Comparison of ENCODE assay signal across 31 cellular contexts in genomic region chr9:38342532-38342931, GRCh38.
"Had no signal": no experiment of that assay in that cellular context is flagged by ENCODE, and none has a peak within 500 bp of the region (broad histone marks: within the 10 kb centered on the region; RNA-seq: fewer than 3 reads in every experiment).

No MANE protein-coding gene starts in this region.

- DNase-seq: activated B cell treated with CpG ODN at 0.5 μM for 24 hours; activated CD4-positive, alpha-beta memory T cell treated with anti-CD3 and anti-CD28 coated beads for 36 hours; activated CD4-positive, alpha-beta T cell treated with anti-CD3 and anti-CD28 coated beads for 48 hours; activated CD4-positive, alpha-beta T cell treated with anti-CD3 and anti-CD28 coated beads, Interleukin-2, amount 50 U/mL, for 1 hour; activated CD8-positive, alpha-beta T cell treated with anti-CD3 and anti-CD28 coated beads, Interleukin-2, amount 10 ng/mL, durations not matched to agents 7 days and 5 days; activated gamma-delta T cell; activated naive CD4-positive, alpha-beta T cell; activated naive CD4-positive, alpha-beta T cell treated with anti-CD3 and anti-CD28 coated beads, Interleukin-2, amount 10 ng/mL, durations not matched to agents 7 days and 5 days; activated T-cell treated with anti-CD3 and anti-CD28 coated beads, Interleukin-2, amount 50 U/mL, for 4 hours; amygdala; brain microvascular endothelial cell; caudate nucleus; cortex of kidney; dermis blood vessel endothelial cell; effector CD4-positive, alpha-beta T cell; effector memory CD8-positive, alpha-beta T cell; foreskin keratinocyte; gastrocnemius medialis; glutamatergic neuron; heart left ventricle; T-helper 1 cell; T-helper 17 cell; T1000; WERI-Rb-1 had no signal

- H3K36me3 Mint-ChIP-seq: activated CD4-positive, alpha-beta memory T cell treated with anti-CD3 and anti-CD28 coated beads for 36 hours; activated naive CD4-positive, alpha-beta T cell treated with anti-CD3 and anti-CD28 coated beads, Interleukin-2, amount 10 ng/mL, durations not matched to agents 7 days and 5 days; activated naive CD4-positive, alpha-beta T cell treated with anti-CD3 and anti-CD28 coated beads, Interleukin-2, amount 50 U/mL, for 72 hours had no signal

- H3K4me1 Mint-ChIP-seq: activated B cell treated with CpG ODN at 0.5 μM for 24 hours; activated T-helper 17 cell treated with anti-CD3 and anti-CD28 coated beads, Interleukin-2, amount 50 U/mL, for 72 hours; T-helper 17 cell had no signal

- H3K4me3 Mint-ChIP-seq: activated B cell treated with CpG ODN at 0.5 μM for 24 hours; activated CD4-positive, alpha-beta memory T cell treated with anti-CD3 and anti-CD28 coated beads for 36 hours; activated CD8-positive, alpha-beta T cell treated with anti-CD3 and anti-CD28 coated beads, Interleukin-2, amount 10 ng/mL, durations not matched to agents 7 days and 5 days; activated naive CD4-positive, alpha-beta T cell treated with anti-CD3 and anti-CD28 coated beads, Interleukin-2, amount 10 ng/mL, durations not matched to agents 7 days and 5 days; activated T-cell treated with anti-CD3 and anti-CD28 coated beads, Interleukin-2, amount 50 U/mL, for 4 hours; activated T-helper 17 cell treated with anti-CD3 and anti-CD28 coated beads, Interleukin-2, amount 50 U/mL, for 72 hours; effector memory CD8-positive, alpha-beta T cell; T-helper 17 cell; T-helper 2 cell treated with Interferon-gamma antibody and Interleukin-4, amounts not matched to agents 5 μg/mL and 100 μg/mL, for 36 hours had no signal

- H3K27me3 ChIP-seq: adrenal gland, ascending aorta, gastrocnemius medialis had no signal

- H3K4me3 ChIP-seq: adrenal gland, ascending aorta, gastrocnemius medialis, heart left ventricle had no signal

- H3K9me3 ChIP-seq: adrenal gland, ascending aorta, gastrocnemius medialis, heart left ventricle had no signal

- ATAC-seq: activated CD4-positive, CD25-positive, alpha-beta regulatory T cell treated with anti-CD3 and anti-CD28 coated beads, Interleukin-2, amount 50 U/mL, for 24 hours; activated CD8-positive, alpha-beta T cell treated with anti-CD3 and anti-CD28 coated beads, Interleukin-2, amount 10 ng/mL, durations not matched to agents 7 days and 5 days; activated naive CD4-positive, alpha-beta T cell treated with anti-CD3 and anti-CD28 coated beads, Interleukin-2, amount 50 U/mL, for 72 hours; activated T-cell treated with anti-CD3 and anti-CD28 coated beads, Interleukin-2, amount 50 U/mL, for 4 hours; activated T-helper 17 cell treated with anti-CD3 and anti-CD28 coated beads, Interleukin-2, amount 50 U/mL, for 72 hours; effector memory CD8-positive, alpha-beta T cell; foreskin keratinocyte; gastrocnemius medialis; heart left ventricle; T-helper 17 cell had no signal

- H3K27ac Mint-ChIP-seq: activated B cell treated with CpG ODN at 0.5 μM for 24 hours; activated CD4-positive, alpha-beta memory T cell treated with anti-CD3 and anti-CD28 coated beads for 36 hours; activated CD8-positive, alpha-beta T cell treated with anti-CD3 and anti-CD28 coated beads, Interleukin-2, amount 10 ng/mL, durations not matched to agents 7 days and 5 days; activated naive CD4-positive, alpha-beta T cell treated with anti-CD3 and anti-CD28 coated beads, Interleukin-2, amount 10 ng/mL, durations not matched to agents 7 days and 5 days; activated T-helper 17 cell treated with anti-CD3 and anti-CD28 coated beads, Interleukin-2, amount 50 U/mL, for 72 hours; effector memory CD8-positive, alpha-beta T cell; T-helper 17 cell; T-helper 2 cell treated with Interferon-gamma antibody and Interleukin-4, amounts not matched to agents 5 μg/mL and 100 μg/mL, for 36 hours had no signal

- H3K36me3 ChIP-seq: adrenal gland, ascending aorta, brain microvascular endothelial cell, gastrocnemius medialis, heart left ventricle, WERI-Rb-1 had no signal

- H3K9me3 Mint-ChIP-seq: activated B cell treated with CpG ODN at 0.5 μM for 24 hours; activated CD4-positive, alpha-beta memory T cell treated with anti-CD3 and anti-CD28 coated beads for 36 hours; activated naive CD4-positive, alpha-beta T cell treated with anti-CD3 and anti-CD28 coated beads, Interleukin-2, amount 10 ng/mL, durations not matched to agents 7 days and 5 days; activated T-cell treated with anti-CD3 and anti-CD28 coated beads, Interleukin-2, amount 50 U/mL, for 4 hours; activated T-helper 17 cell treated with anti-CD3 and anti-CD28 coated beads, Interleukin-2, amount 50 U/mL, for 72 hours; effector memory CD8-positive, alpha-beta T cell; T-helper 2 cell treated with Interferon-gamma antibody and Interleukin-4, amounts not matched to agents 5 μg/mL and 100 μg/mL, for 36 hours had no signal

- H3K27ac ChIP-seq: adrenal gland, ascending aorta, brain microvascular endothelial cell, epithelial cell of prostate, foreskin keratinocyte, gastrocnemius medialis, heart left ventricle, WERI-Rb-1 had no signal

- H3K4me1 ChIP-seq: ascending aorta, foreskin keratinocyte, gastrocnemius medialis had no signal
